In the genomic region with DNA sequence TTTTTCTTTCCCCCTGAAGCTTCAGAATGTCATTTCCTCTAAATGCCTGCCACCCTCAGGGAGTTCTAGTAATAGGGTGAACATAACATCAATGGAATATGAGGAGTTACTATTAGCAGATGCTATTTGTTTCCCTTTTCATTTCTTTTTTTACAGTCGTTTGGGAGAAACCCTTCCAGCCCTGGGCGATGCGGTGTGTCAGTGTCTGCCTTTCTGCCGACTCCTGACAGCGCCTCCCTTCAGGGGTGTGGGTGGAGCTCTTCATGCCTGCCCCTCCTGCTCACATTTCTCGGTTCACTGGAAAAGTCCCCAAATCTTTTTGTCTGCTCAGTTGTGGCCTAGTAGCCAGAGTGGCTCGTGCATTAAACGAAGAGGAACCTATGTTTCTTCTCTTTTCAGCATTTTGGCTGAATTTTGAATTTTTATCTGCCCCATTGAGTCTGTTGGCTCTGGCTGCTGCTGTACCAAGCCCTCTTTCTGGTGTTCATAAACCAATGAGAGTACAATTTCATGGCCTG, we compare ENCODE assay signal across 8 cellular contexts.
DNase-seq lines count a peak whose midpoint lies in the region; ATAC-seq and TF ChIP-seq lines count a peak whose summit lies in the region.

No MANE protein-coding gene starts in this region.

- no peaks in the 10 kb centered on the region for H3K36me3 Mint-ChIP-seq in naive thymus-derived CD4-positive, alpha-beta T cell

- DNase-seq in SK-N-MC (ENCODE audit: low read depth, low spot score) (no peak), epithelial cell of proximal tubule (ENCODE audit: low read depth) (no peak), KBM-7 (no peak), COR-L47 (lab: John Stamatoyannopoulos, UW) (no peak)
- peak in 1 of 9 donors; percentile 47 for DNase-seq in naive thymus-derived CD4-positive, alpha-beta T cell

- intact Hi-C loops in naive thymus-derived CD4-positive, alpha-beta T cell (cut with micrococcal nuclease) = loop anchor here in 1 of 2 donors (1.0 to 2.0 kb wide), 3 partner anchors 8 to 231 kb away; a partner anchor contains a TSS

- H3K79me2 ChIP-seq in ACC112 (ENCODE audit: control insufficient read depth, insufficient read depth, low read length, unreplicated experiment) = peaks cover 87% of the 10 kb centered on the region

- in situ Hi-C loops in KBM-7 (cut with MboI; ENCODE audit: low pct_unique_long_range_greater_than_20kb, low sequenced_read_pairs) = no loop called here

- CTCF ChIA-PET in naive thymus-derived CD4-positive, alpha-beta T cell (lab: Charles Lee) = no interaction called here

- H3K27ac ChIP-seq in ACC112 (ENCODE audit: low read depth, low read length) (peak overlapping the region; percentile 46), SK-N-MC (peak overlapping the region; percentile 61)
- no peak overlapping the region for H3K27ac ChIP-seq in naive thymus-derived CD4-positive, alpha-beta T cell (ENCODE audit: low read depth, low read length)

- H3K36me3 ChIP-seq in ACC112 (ENCODE audit: insufficient read depth, low read length) (no peaks in the 10 kb centered on the region), SK-N-MC (ENCODE audit: insufficient read depth, low read length) (no peaks in the 10 kb centered on the region)
- no peaks in the 10 kb centered on the region for H3K36me3 ChIP-seq in naive thymus-derived CD4-positive, alpha-beta T cell (ENCODE audit: control insufficient read depth in 2 of 3, insufficient read depth in 3 of 3, low read length in 3 of 3)

- H3K4me1 ChIP-seq in ACC112 (ENCODE audit: control insufficient read depth, insufficient read depth, low read length, unreplicated experiment) = peaks cover 54% of the 10 kb centered on the region
- no peaks in the 10 kb centered on the region for H3K4me1 ChIP-seq in naive thymus-derived CD4-positive, alpha-beta T cell (ENCODE audit: control insufficient read depth in 2 of 2, insufficient read depth in 2 of 2, low read length in 2 of 2)

- H3K4me3 Mint-ChIP-seq in naive thymus-derived CD4-positive, alpha-beta T cell = peak overlapping the region in 7 of 10 donors; percentile 28 to 78 (median 44)

- POLR2A ChIA-PET in naive thymus-derived CD4-positive, alpha-beta T cell (lab: Charles Lee) = no interaction called here

- H3K9ac ChIP-seq in SK-N-MC (ENCODE audit: insufficient read length) = peak overlapping the region; percentile 67

- H3K27me3 ChIP-seq in ACC112 (ENCODE audit: insufficient read depth, low read length) = no peaks in the 10 kb centered on the region
- H3K27me3 ChIP-seq in naive thymus-derived CD4-positive, alpha-beta T cell (ENCODE audit: control insufficient read depth in 2 of 2, insufficient read depth in 2 of 2, low read length in 2 of 2) = no peaks in the 10 kb centered on the region

- ATAC-seq in GM18861 (IDR thresholded peaks at IDR 0.05; ENCODE audit: unreplicated experiment) (peak; percentile 76), HG02970 (IDR thresholded peaks at IDR 0.05; ENCODE audit: low FRiP score, unreplicated experiment) (peak; percentile 70)
- ATAC-seq in naive thymus-derived CD4-positive, alpha-beta T cell = peak; percentile 57

- H3K4me3 ChIP-seq in ACC112 (ENCODE audit: low read depth, low read length) = peak overlapping the region; percentile 71
- H3K4me3 ChIP-seq in SK-N-MC = peak overlapping the region; percentile 72
- peak overlapping the region; percentile 40 for H3K4me3 ChIP-seq in epithelial cell of proximal tubule (ENCODE audit: low read depth, low read length)
- H3K4me3 ChIP-seq in naive thymus-derived CD4-positive, alpha-beta T cell (ENCODE audit: low read length) = no peak overlapping the region

- no peaks in the 10 kb centered on the region for H3K9me3 ChIP-seq in SK-N-MC (ENCODE audit: low read depth, low read length)
- H3K9me3 ChIP-seq in naive thymus-derived CD4-positive, alpha-beta T cell (ENCODE audit: control insufficient read depth in 2 of 3, low read length in 3 of 3) = no peaks in the 10 kb centered on the region

- no peak for TF ChIP-seq CTCF in epithelial cell of proximal tubule (conservative IDR thresholded peaks at IDR 0.05; ENCODE audit: low read depth, low read length)

- H3K27me3 Mint-ChIP-seq in naive thymus-derived CD4-positive, alpha-beta T cell = peaks cover 0 to 46% (median 22%) of the 10 kb centered on the region in 5 donors

- no peaks in the 10 kb centered on the region for H3K9me3 Mint-ChIP-seq in naive thymus-derived CD4-positive, alpha-beta T cell

- H3K27ac Mint-ChIP-seq in naive thymus-derived CD4-positive, alpha-beta T cell = peak overlapping the region in 1 of 9 donors; percentile 63

- peaks cover 2 to 38% (median 6%) of the 10 kb centered on the region in 7 donors for H3K4me1 Mint-ChIP-seq in naive thymus-derived CD4-positive, alpha-beta T cell

- peak overlapping the region; percentile 48 for H2AFZ ChIP-seq in ACC112 (ENCODE audit: low read length, unreplicated experiment)
